ENCODE assay signal across 8 cellular contexts in the genomic region with DNA sequence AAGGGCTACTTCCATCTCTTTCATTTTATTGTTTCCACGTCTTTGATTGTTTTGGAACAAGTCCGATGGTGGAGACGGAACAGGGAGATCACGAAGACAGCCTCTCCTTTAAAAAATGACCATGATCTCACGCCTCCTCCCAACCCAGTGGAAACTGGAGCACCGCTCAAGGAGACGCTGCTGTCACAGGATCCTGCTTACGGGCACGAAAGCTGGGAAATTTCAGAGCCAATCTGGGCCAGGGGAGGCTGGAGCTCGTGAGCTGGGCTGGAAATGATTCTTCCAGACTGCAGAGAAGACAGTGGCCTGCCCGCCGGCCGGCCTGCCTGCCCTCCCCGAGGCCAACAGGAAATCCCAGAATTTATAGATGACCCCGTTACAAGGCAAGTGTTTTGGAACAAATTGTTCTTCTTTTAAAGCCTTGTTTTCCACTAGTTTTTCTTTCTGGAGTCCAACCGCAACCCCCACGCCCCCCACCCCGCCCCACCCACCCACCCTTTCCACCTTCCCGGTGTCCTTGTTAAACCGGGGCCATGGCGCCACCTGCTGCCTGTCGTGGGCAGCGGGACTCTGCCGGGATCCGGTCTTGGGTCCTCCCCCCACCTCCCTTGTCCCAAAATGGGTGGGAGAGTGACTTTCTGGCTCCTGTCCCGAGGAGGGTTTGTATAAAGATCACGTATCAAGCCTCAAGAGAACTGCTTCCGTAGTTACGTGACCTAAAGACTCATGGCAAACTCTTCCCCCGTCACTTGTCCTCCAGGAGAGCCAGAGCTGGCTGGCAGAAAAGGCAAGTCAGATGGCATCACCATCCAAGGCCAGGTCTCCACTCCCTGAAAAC. TPM values are rescaled to one million over a fixed set of nuclear protein-coding genes. Genes with fewer than 3 reads are reported as not detected.
DNase-seq lines count a peak whose midpoint lies in the region; ATAC-seq, FAIRE-seq and TF ChIP-seq lines count a peak whose summit lies in the region.

No MANE protein-coding gene starts in this region.

- H3K4me3 ChIP-seq in BJ (ENCODE audit: low read depth, low read length) (peak overlapping the region; percentile 15; the same call in 1 of the 2 replicates), K562 (no peak overlapping the region), iPS DF 6.9 (ENCODE audit: low read length) (no peak overlapping the region), skeletal muscle cell (ENCODE audit: low read depth, low read length) (peak overlapping the region; percentile 31)

- H3K27ac ChIP-seq in K562 (ENCODE audit: extremely low read depth, low read depth, low read length) (peak overlapping the region; percentile 85), iPS DF 6.9 (ENCODE audit: low read length) (no peak overlapping the region)

- TF ChIP-seq CTCF in BJ (IDR thresholded peaks at IDR 0.05; ENCODE audit: insufficient read depth, low read depth, low read length) (peak; percentile 75), K562 (IDR thresholded peaks at IDR 0.05 in 2 of 3, conservative IDR thresholded peaks at IDR 0.05 in 1 of 3; ENCODE audit: insufficient read depth in 2 of 3, low read depth in 1 of 3, low read length in 3 of 3) (peak; percentile 65 to 71 (median 66))

- H4K20me1 ChIP-seq in K562 (replicated peaks; ENCODE audit: control insufficient read depth, insufficient read depth, low read length): no peaks in the 10 kb centered on the region

- H3K9me3 ChIP-seq in K562 (replicated peaks; ENCODE audit: control insufficient read depth, insufficient read depth, low read depth, low read length): no peaks in the 10 kb centered on the region
- no peaks in the 10 kb centered on the region for H3K9me3 ChIP-seq in iPS DF 6.9 (ENCODE audit: control insufficient read depth, insufficient read depth, low read length)

- peak overlapping the region; percentile 71 for H3K4me2 ChIP-seq in K562 (ENCODE audit: insufficient read depth, low read length)

- H3K27me3 ChIP-seq in BJ (ENCODE audit: control insufficient read depth, insufficient read depth, low read length) (no peaks in the 10 kb centered on the region), K562 (ENCODE audit: control insufficient read depth in 2 of 2, insufficient read depth in 2 of 2, low read length in 2 of 2) (no peaks in the 10 kb centered on the region), iPS DF 6.9 (ENCODE audit: control insufficient read depth, insufficient read depth, low read length) (no peaks in the 10 kb centered on the region)

- POLR2A ChIA-PET in BJ (lab: Charles Lee) (no interaction called here), K562 (lab: Yijun Ruan, JAX) (interaction anchor here (0.8 to 0.9 kb wide), 2 partner anchors 17 to 216 kb away, joined by 3 to 7 read pairs; no protein-coding TSS in a partner anchor)

- FAIRE-seq in K562 (lab: Jason Lieb, UNC): no peak

- H3K36me3 ChIP-seq in BJ (ENCODE audit: control insufficient read depth, insufficient read depth, low read length) (no peaks in the 10 kb centered on the region), K562 (ENCODE audit: control insufficient read depth, insufficient read depth, low read length) (no peaks in the 10 kb centered on the region), iPS DF 6.9 (ENCODE audit: control insufficient read depth, insufficient read depth, low read length) (no peaks in the 10 kb centered on the region)

- in situ Hi-C loops in K562 (cut with MboI): no loop called here

- CTCF ChIA-PET in BJ (lab: Yijun Ruan, JAX): interaction anchor here (0.7 to 2.2 kb wide), 18 partner anchors 11 to 627 kb away, joined by 3 to 13 read pairs (median 4); partner anchors contain the start of gene MED13L
- CTCF ChIA-PET in K562 (lab: Yijun Ruan, JAX; ENCODE audit: low intra/inter-chr PET ratio): interaction anchor here (0.8 to 1.1 kb wide), 2 partner anchors 584 to 602 kb away, joined by 3 read pairs; no protein-coding TSS in a partner anchor

- intact Hi-C loops in K562 (cut with micrococcal nuclease): loop anchor here (1.0 to 10.0 kb wide), 3 partner anchors 66 to 605 kb away; partner anchors contain the start of gene MED13L

- H3K9ac ChIP-seq in K562 (ENCODE audit: insufficient read depth in 1 of 2, low read depth in 2 of 2, low read length in 2 of 2): peak overlapping the region; percentile 73 to 85; a peak in 3 of 4 replicates

- no peaks in the 10 kb centered on the region for H3K9me1 ChIP-seq in K562 (ENCODE audit: control insufficient read depth, insufficient read depth, low read length)

- no peak for TF ChIP-seq POLR2A in K562 (conservative IDR thresholded peaks at IDR 0.05)

- no peak for TF ChIP-seq EP300 in K562 (IDR thresholded peaks at IDR 0.05; ENCODE audit: low read length)

- TF ChIP-seq RAD21 in K562 (CRISPR knock-in tag; conservative IDR thresholded peaks at IDR 0.05 in 1 of 2, IDR thresholded peaks at IDR 0.05 in 1 of 2): peak in 1 of 2 experiments; percentile 65; a peak in 3 of 4 replicates

- H3K4me1 ChIP-seq in K562 (replicated peaks in 1 of 2; ENCODE audit: control insufficient read depth in 2 of 2, insufficient read depth in 2 of 2, low read length in 2 of 2): peaks cover 30 to 39% of the 10 kb centered on the region in 2 experiments
- peaks cover 4% of the 10 kb centered on the region; the same call in 1 of the 2 replicates for H3K4me1 ChIP-seq in iPS DF 6.9 (ENCODE audit: control insufficient read depth, insufficient read depth, low read length)

- H3K79me2 ChIP-seq in K562 (ENCODE audit: control insufficient read depth, insufficient read depth, low read length): no peaks in the 10 kb centered on the region

- no TSS peak for BruUV-seq in K562 (replicated peaks; lab: Mats Ljungman, UMichigan)

- peak overlapping the region; percentile 92 for H2AFZ ChIP-seq in K562 (ENCODE audit: low read depth, low read length)

- ATAC-seq in K562: peak; percentile 90
- no peak for ATAC-seq in GM21515 (IDR thresholded peaks at IDR 0.05; ENCODE audit: unreplicated experiment)

- DNase-seq in BJ (ENCODE audit: low read depth): peak; percentile 33
- DNase-seq in H4 (ENCODE audit: low spot score): peak; percentile 42
- peak; percentile 57 for DNase-seq in T1000 (lab: John Stamatoyannopoulos, UW)
- peak; percentile 87 to 90 (median 89) for DNase-seq in K562 (ENCODE audit: extremely low read depth in 1 of 4, low spot score in 3 of 4)
- peak; percentile 47 for DNase-seq in iPS DF 6.9 (ENCODE audit: low read depth, low spot score)
- DNase-seq in skeletal muscle cell (ENCODE audit: low read depth): peak; percentile 72
- DNase-seq in HuH-7 (ENCODE audit: low spot score): no peak

- 11% methylated on average over 29 of the region's 30 CpGs for WGBS in K562 (ENCODE audit: insufficient coverage, low coverage, missing lambda C conversion rate)
- no CpG with 5 or more reads among the region's 30 CpGs for WGBS in iPS DF 6.9 (ENCODE audit: insufficient coverage, insufficient read length)

TF ChIP-seq in K562, 482 proteins besides CTCF, POLR2A, EP300 and RAD21 (continues in another document):
- no peak for TF ChIP-seq RFX1 (IDR thresholded peaks at IDR 0.05)
- TF ChIP-seq STAG1 (CRISPR knock-in tag; IDR thresholded peaks at IDR 0.05; ENCODE audit: borderline replicate concordance): no peak; the same call in 1 of the 2 replicates
- no peak for TF ChIP-seq SPI1 (IDR thresholded peaks at IDR 0.05; ENCODE audit: borderline replicate concordance, low read depth, low read length)
- no peak for TF ChIP-seq RBM39 (optimal IDR thresholded peaks at IDR 0.05; ENCODE audit: low read depth, low read length)
- TF ChIP-seq ZNF347 (CRISPR knock-in tag; IDR thresholded peaks at IDR 0.05; ENCODE audit: low read depth): no peak
- TF ChIP-seq RBFOX2 (IDR thresholded peaks at IDR 0.05; ENCODE audit: low read depth, low read length): peak; percentile 36; the same call in 1 of the 2 replicates
- TF ChIP-seq DACH1 (IDR thresholded peaks at IDR 0.05; ENCODE audit: partially characterized antibody): no peak
- peak; percentile 72; the same call in 1 of the 2 replicates for TF ChIP-seq ZBTB7A (IDR thresholded peaks at IDR 0.05; ENCODE audit: borderline replicate concordance, control insufficient read depth, low read depth, low read length)
- no peak for TF ChIP-seq ZNF717 (CRISPR knock-in tag; IDR thresholded peaks at IDR 0.05)
- no peak for TF ChIP-seq OTX1 (CRISPR knock-in tag; IDR thresholded peaks at IDR 0.05)
- no peak for TF ChIP-seq ZNF785 (CRISPR knock-in tag; IDR thresholded peaks at IDR 0.05)
- TF ChIP-seq ARID1B (IDR thresholded peaks at IDR 0.05): no peak
- no peak for TF ChIP-seq ZNF764 (CRISPR knock-in tag; IDR thresholded peaks at IDR 0.05; ENCODE audit: low read depth)

RNA-seq across cellular contexts. Expression of gene MAP1LC3B2, which starts 40.3 kb away (rescaled TPM):
- polyA plus RNA-seq in BJ (2011; rRNA removed): 1.6 and 2.5 TPM in 2 replicates
- polyA minus RNA-seq in BJ (2011; rRNA and poly(A)+ RNA removed): 1.1 and 2.2 TPM in 2 replicates
- total RNA-seq in H4 (2014; rRNA removed; shearing (Covaris generic)): 0.41 and 1.6 TPM in 2 replicates
- total RNA-seq in K562 (2011; cell fraction: chromatin; rRNA removed; ENCODE audit: low replicate concordance): 2.1 and 3.8 TPM in 2 replicates
- 1.3 and 1.7 TPM in 2 replicates for total RNA-seq in K562 (2011; cell fraction: nucleolus; rRNA removed)
- 2.2 and 4.4 TPM in 2 replicates for total RNA-seq in K562 (2011; cell fraction: nucleoplasm; rRNA removed)
- not detected in 2 replicates for total RNA-seq in K562 (2014; rRNA removed)
- total RNA-seq in K562 (2014; rRNA removed; fragmentation: Illumina TruSeq; extraction: Trizol): 0.76 and 0.96 TPM in 2 replicates
- 0.53 TPM in 1 of 2 replicates, not detected in the other for total RNA-seq in K562 (2015; rRNA removed; fragmentation: Illumina TruSeq; extraction: Trizol)
- total RNA-seq in K562 (2021): 1.7 and 2.0 TPM in 2 replicates
- polyA plus RNA-seq in K562 (2011; rRNA removed): 2.8 and 4.0 TPM in 2 replicates
- 0.18 and 0.71 TPM in 2 replicates for polyA plus RNA-seq in K562 (2011; cell fraction: cytosol; rRNA removed)
- 2.7 and 4.3 TPM in 2 replicates for polyA plus RNA-seq in K562 (2011; cell fraction: nucleus; rRNA removed)
- polyA plus RNA-seq in K562 (2012): 2.8 and 6.9 TPM in 2 replicates
- 0.80 and 1.5 TPM in 2 replicates for polyA plus RNA-seq in K562 (2014; fragmentation: Illumina TruSeq; extraction: Trizol)
- polyA plus RNA-seq in K562 (2014; fragmentation: Nextera tagmentation; extraction: Ambion mirVana): under 1 TPM; 0.55 to 0.63 TPM
- polyA plus RNA-seq in K562 (2014; rRNA removed): 0.53 and 1.4 TPM in 2 replicates
- polyA minus RNA-seq in K562 (2011; rRNA and poly(A)+ RNA removed): 1.8 and 2.2 TPM in 2 replicates
- not detected in 2 replicates for polyA minus RNA-seq in K562 (2011; cell fraction: cytosol; rRNA and poly(A)+ RNA removed)
- not detected in 2 replicates for polyA minus RNA-seq in K562 (2011; cell fraction: nucleus; rRNA and poly(A)+ RNA removed)

Comparison
In these comparisons a context has a peak if more than half of its experiments do, and no peak if none do; other contexts are left out.
1. H3K4me3 ChIP-seq: peak in BJ (single experiment) and skeletal muscle cell (single experiment); none in K562 (single experiment) and iPS DF 6.9 (single experiment).